Comparison of ENCODE assay signal across 1 cellular context in the genomic region with DNA sequence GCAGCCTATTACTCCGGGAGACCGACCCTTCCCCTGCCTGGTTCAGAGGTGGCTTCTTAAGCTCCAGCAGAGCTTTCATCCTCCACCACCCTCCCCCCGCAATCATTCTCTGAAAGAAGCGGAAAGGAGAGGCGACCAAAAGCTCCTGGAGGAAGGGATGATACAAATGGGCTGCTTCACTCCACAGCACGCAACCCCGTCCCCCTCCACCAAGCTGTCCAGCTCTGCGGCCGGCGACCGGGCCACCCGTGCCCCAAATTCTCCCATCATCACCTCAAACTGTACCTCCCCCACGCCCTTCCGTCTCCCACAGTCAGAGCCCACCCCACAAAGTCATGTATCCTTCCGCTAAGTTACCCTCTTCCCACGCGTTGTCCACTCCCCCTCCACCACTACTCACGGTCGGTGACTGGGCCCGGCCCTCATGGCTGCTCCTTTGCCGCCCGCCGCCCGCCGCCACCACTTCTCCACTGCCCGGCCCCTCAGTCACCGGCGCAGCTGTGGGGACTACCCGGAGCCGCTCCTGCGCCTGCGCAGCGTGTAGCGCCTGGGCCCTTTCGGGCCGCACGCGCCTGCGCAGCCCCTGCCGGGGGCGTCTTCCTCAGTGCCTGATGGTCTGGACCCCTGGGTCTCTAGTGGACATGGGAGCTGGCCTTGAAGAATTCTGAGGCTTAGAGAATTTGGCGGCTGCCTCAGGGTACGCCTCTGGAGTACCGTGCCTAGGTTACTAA.
A peak's percentile ranks its signal among the peaks of the same experiment; 100 is the strongest.
TF ChIP-seq lines count a peak whose summit lies in the region.

A gene with protein sequence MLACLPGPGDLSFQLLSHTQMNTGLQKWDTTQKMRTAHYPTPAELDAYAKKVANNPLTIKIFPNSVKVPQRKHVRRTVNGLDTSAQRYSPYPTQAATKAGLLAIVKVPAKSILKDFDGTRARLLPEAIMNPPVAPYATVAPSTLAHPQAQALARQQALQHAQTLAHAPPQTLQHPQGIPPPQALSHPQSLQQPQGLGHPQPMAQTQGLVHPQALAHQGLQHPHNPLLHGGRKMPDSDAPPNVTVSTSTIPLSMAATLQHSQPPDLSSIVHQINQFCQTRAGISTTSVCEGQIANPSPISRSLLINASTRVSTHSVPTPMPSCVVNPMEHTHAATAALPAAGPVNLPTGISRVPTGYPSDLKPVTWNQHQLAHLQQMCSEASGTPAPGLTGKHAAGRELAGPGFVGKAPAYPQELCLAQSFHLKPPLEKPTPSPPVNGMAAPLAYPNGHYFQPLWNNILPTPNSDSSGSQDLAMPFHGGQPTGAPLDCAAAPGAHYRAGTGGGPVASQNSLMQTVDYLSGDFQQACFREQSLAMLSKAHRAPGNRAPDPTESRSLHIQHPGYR (minus strand): TSS at position 509 of the 731 bp plus-strand sequence. CDS start 76,123 bp downstream, outside the sequence.

TF ChIP-seq in endothelial cell of umbilical vein, 7 proteins besides CTCF, POLR2A, EP300 and RAD21:
- peak; percentile 80 for TF ChIP-seq POLR2AphosphoS5 (IDR thresholded peaks at IDR 0.05; ENCODE audit: insufficient read depth, low read depth, low read length)
- TF ChIP-seq, protein P1, sequence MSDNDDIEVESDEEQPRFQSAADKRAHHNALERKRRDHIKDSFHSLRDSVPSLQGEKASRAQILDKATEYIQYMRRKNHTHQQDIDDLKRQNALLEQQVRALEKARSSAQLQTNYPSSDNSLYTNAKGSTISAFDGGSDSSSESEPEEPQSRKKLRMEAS (IDR thresholded peaks at IDR 0.05; ENCODE audit: insufficient read depth, insufficient read length) = no peak
- TF ChIP-seq EZH2 (IDR thresholded peaks at IDR 0.05; ENCODE audit: borderline replicate concordance, low read depth, low read length, severe bottlenecking) = no peak
